In the genomic region with DNA sequence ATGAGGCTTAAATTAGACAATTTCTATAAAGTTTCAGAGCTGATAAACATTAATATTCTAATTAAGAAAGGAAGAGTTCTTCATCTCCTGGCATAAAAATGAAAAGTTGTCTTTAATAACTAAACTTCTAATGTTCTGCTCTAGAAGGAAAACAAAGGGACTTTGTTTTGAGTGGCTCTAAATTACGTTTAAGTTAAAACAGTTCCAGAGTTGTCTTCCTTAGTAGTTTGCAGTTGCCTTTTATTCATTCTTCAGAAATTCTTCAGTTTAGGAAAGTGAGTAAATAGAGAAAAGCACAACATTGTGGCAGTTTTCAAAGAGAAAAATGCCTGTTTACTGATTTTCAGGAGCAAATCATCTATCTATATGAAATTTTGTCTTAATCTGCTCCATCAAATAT, we compare ENCODE assay signal across 14 cellular contexts.
DNase-seq lines count a peak whose midpoint lies in the region; ATAC-seq and TF ChIP-seq lines count a peak whose summit lies in the region.
"Had no signal": no experiment of that assay in that cellular context is flagged by ENCODE, and none has a peak within 500 bp of the region (broad histone marks: within the 10 kb centered on the region; RNA-seq: fewer than 3 reads in every experiment).

No MANE protein-coding gene starts in this region.

- no peaks in the 10 kb centered on the region for H3K27me3 ChIP-seq in hepatocyte
- H3K27me3 ChIP-seq in body of pancreas, result no peaks in the 10 kb centered on the region
- H3K27me3 ChIP-seq: BLaER1 treated with 17β-estradiol and CSF1 and Interleukin-3, amounts not matched to agents 10 nM and 100 nM had no signal

- peaks cover 49% of the 10 kb centered on the region for H3K36me3 Mint-ChIP-seq in activated CD4-positive, alpha-beta T cell treated with anti-CD3 and anti-CD28 coated beads for 36 hours (ENCODE audit: low read depth)
- peaks cover 98% of the 10 kb centered on the region for H3K36me3 Mint-ChIP-seq in activated T-helper 17 cell treated with anti-CD3 and anti-CD28 coated beads, Interleukin-2, amount 50 U/mL, for 72 hours (ENCODE audit: low read depth)

- no peak for ATAC-seq in activated CD4-positive, alpha-beta T cell treated with anti-CD3 and anti-CD28 coated beads for 36 hours
- ATAC-seq in activated T-helper 17 cell treated with anti-CD3 and anti-CD28 coated beads, Interleukin-2, amount 50 U/mL, for 72 hours (replicated peaks), result no peak
- ATAC-seq in GM18511 (IDR thresholded peaks at IDR 0.05; ENCODE audit: unreplicated experiment) (no peak), body of pancreas (no peak)

- H4K20me1 ChIP-seq in hepatocyte (ENCODE audit: insufficient read depth, poor library complexity, severe bottlenecking), result no peaks in the 10 kb centered on the region
- H4K20me1 ChIP-seq: BLaER1 treated with 17β-estradiol and CSF1 and Interleukin-3, amounts not matched to agents 10 nM and 100 nM had no signal

- intact Hi-C loops in activated CD4-positive, alpha-beta T cell treated with anti-CD3 and anti-CD28 coated beads for 36 hours (cut with DNase I, micrococcal nuclease), result loop anchor here in 1 of 2 experiments (2.0 kb wide), 1 partner anchor 61 kb away; no protein-coding TSS in a partner anchor
- intact Hi-C loops in body of pancreas (cut with DNase I), result no loop called here

- H3K4me3 Mint-ChIP-seq in activated CD4-positive, alpha-beta T cell treated with anti-CD3 and anti-CD28 coated beads for 36 hours, result no peak overlapping the region
- H3K4me3 Mint-ChIP-seq in activated T-helper 17 cell treated with anti-CD3 and anti-CD28 coated beads, Interleukin-2, amount 50 U/mL, for 72 hours, result peak overlapping the region; percentile 63
- H3K4me3 Mint-ChIP-seq: CD4-positive, CD25-positive, alpha-beta regulatory T cell; H9 had no signal

- H3K9me3 Mint-ChIP-seq in activated CD4-positive, alpha-beta T cell treated with anti-CD3 and anti-CD28 coated beads for 36 hours (ENCODE audit: low read depth), result no peaks in the 10 kb centered on the region
- no peaks in the 10 kb centered on the region for H3K9me3 Mint-ChIP-seq in activated T-helper 17 cell treated with anti-CD3 and anti-CD28 coated beads, Interleukin-2, amount 50 U/mL, for 72 hours
- H3K9me3 Mint-ChIP-seq: H9 had no signal

- H3K27ac ChIP-seq in hepatocyte (peak overlapping the region; percentile 90), body of pancreas (no peak overlapping the region)
- H3K27ac ChIP-seq: BLaER1 treated with 17β-estradiol and CSF1 and Interleukin-3, amounts not matched to agents 10 nM and 100 nM had no signal

- peak overlapping the region; percentile 25 for H3K27ac Mint-ChIP-seq in activated CD4-positive, alpha-beta T cell treated with anti-CD3 and anti-CD28 coated beads for 36 hours
- peak overlapping the region; percentile 85 for H3K27ac Mint-ChIP-seq in activated T-helper 17 cell treated with anti-CD3 and anti-CD28 coated beads, Interleukin-2, amount 50 U/mL, for 72 hours

- H3K4me1 Mint-ChIP-seq in activated CD4-positive, alpha-beta T cell treated with anti-CD3 and anti-CD28 coated beads for 36 hours, result peaks cover 13% of the 10 kb centered on the region
- H3K4me1 Mint-ChIP-seq in activated T-helper 17 cell treated with anti-CD3 and anti-CD28 coated beads, Interleukin-2, amount 50 U/mL, for 72 hours, result peaks cover 15% of the 10 kb centered on the region

- POLR2A ChIA-PET in activated CD4-positive, alpha-beta T cell treated with anti-CD3 and anti-CD28 coated beads for 36 hours (lab: Charles Lee), result no interaction called here

- H3K9me2 ChIP-seq in hepatocyte (replicated peaks; ENCODE audit: insufficient read depth), result no peaks in the 10 kb centered on the region

- 72% methylated on average over 1 of the region's 1 CpG for WGBS in hepatocyte (ENCODE audit: low lambda C conversion rate, missing lambda C conversion rate)
- WGBS in body of pancreas, 2 donors, result 56 to 68% methylated on average over 1 of the region's 1 CpG

- no peak overlapping the region for H3K4me2 ChIP-seq in hepatocyte
- H3K4me2 ChIP-seq: BLaER1 treated with 17β-estradiol and CSF1 and Interleukin-3, amounts not matched to agents 10 nM and 100 nM had no signal

- H3K9me3 ChIP-seq in hepatocyte (ENCODE audit: low read depth), result no peaks in the 10 kb centered on the region
- no peaks in the 10 kb centered on the region for H3K9me3 ChIP-seq in body of pancreas
- H3K9me3 ChIP-seq: BLaER1 treated with 17β-estradiol and CSF1 and Interleukin-3, amounts not matched to agents 10 nM and 100 nM had no signal

- no peak for TF ChIP-seq POLR2A in body of pancreas (IDR thresholded peaks at IDR 0.05)

- H3K36me3 ChIP-seq in hepatocyte (replicated peaks; ENCODE audit: insufficient read depth, low read depth) (no peaks in the 10 kb centered on the region), body of pancreas (replicated peaks in 1 of 2; ENCODE audit: insufficient read depth in 1 of 2, low read depth in 2 of 2) (peaks cover 0 to 12% of the 10 kb centered on the region in 2 donors)

- CTCF ChIA-PET in activated CD4-positive, alpha-beta T cell treated with anti-CD3 and anti-CD28 coated beads for 36 hours (lab: Charles Lee), result no interaction called here

- H2AFZ ChIP-seq in hepatocyte, result no peak overlapping the region

- no peak for TF ChIP-seq CTCF in hepatocyte (IDR thresholded peaks at IDR 0.05; ENCODE audit: poor library complexity)
- no peak for TF ChIP-seq CTCF in body of pancreas (IDR thresholded peaks at IDR 0.05)

- DNase-seq in activated CD4-positive, alpha-beta T cell treated with anti-CD3 and anti-CD28 coated beads for 36 hours, result no peak
- DNase-seq in activated CD4-positive, alpha-beta T cell treated with anti-CD3 and anti-CD28 coated beads for 4 hours, result no peak
- DNase-seq in hepatocyte (ENCODE audit: low spot score), result no peak
- DNase-seq in NCI-H446 treated with DMSO at 0.1 percent for 48 hours (lab: John Stamatoyannopoulos, UW), result no peak
- no peak for DNase-seq in body of pancreas
- DNase-seq: ACHN, DMS79, GOT3, H9 had no signal

- H3K4me3 ChIP-seq in hepatocyte (no peak overlapping the region), body of pancreas (no peak overlapping the region)
- H3K4me3 ChIP-seq: BLaER1 treated with 17β-estradiol and CSF1 and Interleukin-3, amounts not matched to agents 10 nM and 100 nM; GM12878 had no signal

- no peaks in the 10 kb centered on the region for H3K27me3 Mint-ChIP-seq in activated CD4-positive, alpha-beta T cell treated with anti-CD3 and anti-CD28 coated beads for 36 hours
- H3K27me3 Mint-ChIP-seq in activated T-helper 17 cell treated with anti-CD3 and anti-CD28 coated beads, Interleukin-2, amount 50 U/mL, for 72 hours, result no peaks in the 10 kb centered on the region
- H3K27me3 Mint-ChIP-seq: CD4-positive, CD25-positive, alpha-beta regulatory T cell had no signal

- no peaks in the 10 kb centered on the region for H3K79me2 ChIP-seq in hepatocyte

- H3K4me1 ChIP-seq in hepatocyte (ENCODE audit: insufficient read depth), result peaks cover 9% of the 10 kb centered on the region
- H3K4me1 ChIP-seq in body of pancreas, result no peaks in the 10 kb centered on the region
